ENCODE assay signal across 1 cellular context in the genomic region with DNA sequence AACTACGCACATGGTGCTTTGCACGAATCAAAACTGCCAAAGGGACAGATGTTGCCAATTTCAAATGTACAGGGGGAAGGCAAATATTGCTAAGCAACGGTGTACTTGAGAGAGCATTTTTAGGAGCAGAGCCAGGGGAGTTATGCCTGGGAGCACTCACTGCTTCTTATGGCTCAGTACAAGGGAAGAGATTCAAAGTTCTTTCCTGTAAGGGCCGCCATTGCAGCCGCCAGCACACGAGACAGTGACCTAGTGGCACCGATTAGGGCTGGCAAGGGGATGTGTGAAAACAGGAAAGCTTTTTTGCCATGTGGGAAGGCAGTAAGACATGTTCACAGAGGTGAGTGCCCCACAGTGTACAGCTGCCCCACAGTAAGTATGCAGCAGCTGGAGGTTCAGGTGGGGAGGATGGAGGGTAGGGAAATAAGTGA.
A peak's percentile ranks its signal among the peaks of the same experiment; 100 is the strongest.
TF ChIP-seq lines count a peak whose summit lies in the region.

No MANE protein-coding gene starts in this region.

TF ChIP-seq in HepG2, 621 proteins besides CTCF, POLR2A, EP300 and RAD21 (continued from another document):
- TF ChIP-seq, protein P1, sequence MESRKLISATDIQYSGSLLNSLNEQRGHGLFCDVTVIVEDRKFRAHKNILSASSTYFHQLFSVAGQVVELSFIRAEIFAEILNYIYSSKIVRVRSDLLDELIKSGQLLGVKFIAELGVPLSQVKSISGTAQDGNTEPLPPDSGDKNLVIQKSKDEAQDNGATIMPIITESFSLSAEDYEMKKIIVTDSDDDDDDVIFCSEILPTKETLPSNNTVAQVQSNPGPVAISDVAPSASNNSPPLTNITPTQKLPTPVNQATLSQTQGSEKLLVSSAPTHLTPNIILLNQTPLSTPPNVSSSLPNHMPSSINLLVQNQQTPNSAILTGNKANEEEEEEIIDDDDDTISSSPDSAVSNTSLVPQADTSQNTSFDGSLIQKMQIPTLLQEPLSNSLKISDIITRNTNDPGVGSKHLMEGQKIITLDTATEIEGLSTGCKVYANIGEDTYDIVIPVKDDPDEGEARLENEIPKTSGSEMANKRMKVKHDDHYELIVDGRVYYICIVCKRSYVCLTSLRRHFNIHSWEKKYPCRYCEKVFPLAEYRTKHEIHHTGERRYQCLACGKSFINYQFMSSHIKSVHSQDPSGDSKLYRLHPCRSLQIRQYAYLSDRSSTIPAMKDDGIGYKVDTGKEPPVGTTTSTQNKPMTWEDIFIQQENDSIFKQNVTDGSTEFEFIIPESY (CRISPR knock-in tag; IDR thresholded peaks at IDR 0.05) = peak; percentile 55; the same call in 1 of the 2 replicates
- TF ChIP-seq, protein P2, sequence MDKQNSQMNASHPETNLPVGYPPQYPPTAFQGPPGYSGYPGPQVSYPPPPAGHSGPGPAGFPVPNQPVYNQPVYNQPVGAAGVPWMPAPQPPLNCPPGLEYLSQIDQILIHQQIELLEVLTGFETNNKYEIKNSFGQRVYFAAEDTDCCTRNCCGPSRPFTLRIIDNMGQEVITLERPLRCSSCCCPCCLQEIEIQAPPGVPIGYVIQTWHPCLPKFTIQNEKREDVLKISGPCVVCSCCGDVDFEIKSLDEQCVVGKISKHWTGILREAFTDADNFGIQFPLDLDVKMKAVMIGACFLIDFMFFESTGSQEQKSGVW (CRISPR knock-in tag; IDR thresholded peaks at IDR 0.05; ENCODE audit: borderline replicate concordance) = no peak
- TF ChIP-seq RBM22 (optimal IDR thresholded peaks at IDR 0.05; ENCODE audit: low read length) = peak; percentile 48
